ENCODE assay signal across 21 cellular contexts in genomic region chr3:146331967-146332366, GRCh38.
DNase-seq lines count a peak whose midpoint lies in the region; ATAC-seq, FAIRE-seq and TF ChIP-seq lines count a peak whose summit lies in the region.
"Had no signal": no experiment of that assay in that cellular context is flagged by ENCODE, and none has a peak within 500 bp of the region (broad histone marks: within the 10 kb centered on the region; RNA-seq: fewer than 3 reads in every experiment).

No MANE protein-coding gene starts in this region.

- H3K4me1 Mint-ChIP-seq in WTC11, result no peaks in the 10 kb centered on the region
- H3K4me1 Mint-ChIP-seq: CD4-positive, alpha-beta memory T cell had no signal

- no peak overlapping the region for H3K4me3 Mint-ChIP-seq in WTC11
- H3K4me3 Mint-ChIP-seq: CD4-positive, alpha-beta memory T cell had no signal

- H3K4me3 ChIP-seq in small intestine (ENCODE audit: low read depth in 1 of 2, low read length in 2 of 2), result no peak overlapping the region
- H3K4me3 ChIP-seq: GM12878, GM23248 had no signal

- H3K9me3 Mint-ChIP-seq in WTC11, result peaks cover 36% of the 10 kb centered on the region
- H3K9me3 Mint-ChIP-seq: CD4-positive, alpha-beta memory T cell had no signal

- H3K27ac ChIP-seq in small intestine (ENCODE audit: low read depth in 1 of 2, low read length in 1 of 2), result no peak overlapping the region
- H3K27ac ChIP-seq: GM23248 had no signal

- POLR2A ChIA-PET in WTC11 (lab: Charles Lee), result no interaction called here

- H3K36me3 Mint-ChIP-seq in WTC11, result peaks cover 24% of the 10 kb centered on the region; the same call in 1 of the 2 replicates
- H3K36me3 Mint-ChIP-seq: CD4-positive, alpha-beta memory T cell had no signal

- no peaks in the 10 kb centered on the region for H3K27me3 Mint-ChIP-seq in WTC11 (ENCODE audit: low read depth)

- CTCF ChIA-PET in WTC11 (lab: Charles Lee), result interaction anchor here (0.9 kb wide), 1 partner anchor 246 kb away, joined by 4 read pairs; no protein-coding TSS in a partner anchor

- H3K9me3 ChIP-seq in small intestine (ENCODE audit: control insufficient read depth, low read depth), result no peaks in the 10 kb centered on the region

- H3K27ac Mint-ChIP-seq in WTC11, result no peak overlapping the region
- H3K27ac Mint-ChIP-seq: CD4-positive, alpha-beta memory T cell had no signal

- H3K4me1 ChIP-seq in small intestine (ENCODE audit: control insufficient read depth in 2 of 2, insufficient read depth in 1 of 2, low read depth in 1 of 2, low read length in 1 of 2), result no peaks in the 10 kb centered on the region

- no peak for TF ChIP-seq CTCF in WTC11 (IDR thresholded peaks at IDR 0.05)

- H3K27me3 ChIP-seq in small intestine (ENCODE audit: control insufficient read depth in 2 of 2, insufficient read depth in 2 of 2, low read length in 2 of 2), result no peaks in the 10 kb centered on the region

- FAIRE-seq in G401.6 (lab: Jason Lieb, UNC) (peak; percentile 92), frontal cortex (lab: Jason Lieb, UNC) (peak; percentile 72), small intestine (lab: Jason Lieb, UNC) (peak; percentile 96)
- FAIRE-seq: GM12878, GM19239, H1 had no signal

- no peaks in the 10 kb centered on the region for H3K36me3 ChIP-seq in small intestine (ENCODE audit: control insufficient read depth in 2 of 2, insufficient read depth in 2 of 2, low read length in 2 of 2)

- ATAC-seq in WTC11 (no peak), HG03025 (IDR thresholded peaks at IDR 0.05; ENCODE audit: low FRiP score, unreplicated experiment) (no peak), left cardiac atrium (no peak)
- ATAC-seq: GM12878 had no signal

- intact Hi-C loops in left cardiac atrium (cut with DNase I), result loop anchor here (5.0 to 10.0 kb wide), 4 partner anchors 245 to 270 kb away; no protein-coding TSS in a partner anchor

- DNase-seq in WTC11 (ENCODE audit: low spot score), result no peak
- no peak for DNase-seq in frontal cortex (ENCODE audit: low spot score in 2 of 2)
- no peak for DNase-seq in small intestine
- DNase-seq in foreskin melanocyte, result no peak
- DNase-seq in left cardiac atrium, result no peak
- DNase-seq: 8988T; C1 segment of cervical spinal cord; Calu3; CD4-positive, alpha-beta memory T cell; COR-L47; DMS53; DMS79 treated with DMSO at 0.1 percent for 48 hours; GDM1; GM23248; H7; HCEC 1CT had no signal

TF ChIP-seq in WTC11, 78 proteins besides CTCF, POLR2A, EP300 and RAD21:
- TF ChIP-seq HMGA2 (CRISPR knock-in tag; IDR thresholded peaks at IDR 0.05) (peak; percentile 98), IRF1 (CRISPR knock-in tag; IDR thresholded peaks at IDR 0.05) (no peak)
